Comparison of ENCODE assay signal across 8 cellular contexts in the genomic region with DNA sequence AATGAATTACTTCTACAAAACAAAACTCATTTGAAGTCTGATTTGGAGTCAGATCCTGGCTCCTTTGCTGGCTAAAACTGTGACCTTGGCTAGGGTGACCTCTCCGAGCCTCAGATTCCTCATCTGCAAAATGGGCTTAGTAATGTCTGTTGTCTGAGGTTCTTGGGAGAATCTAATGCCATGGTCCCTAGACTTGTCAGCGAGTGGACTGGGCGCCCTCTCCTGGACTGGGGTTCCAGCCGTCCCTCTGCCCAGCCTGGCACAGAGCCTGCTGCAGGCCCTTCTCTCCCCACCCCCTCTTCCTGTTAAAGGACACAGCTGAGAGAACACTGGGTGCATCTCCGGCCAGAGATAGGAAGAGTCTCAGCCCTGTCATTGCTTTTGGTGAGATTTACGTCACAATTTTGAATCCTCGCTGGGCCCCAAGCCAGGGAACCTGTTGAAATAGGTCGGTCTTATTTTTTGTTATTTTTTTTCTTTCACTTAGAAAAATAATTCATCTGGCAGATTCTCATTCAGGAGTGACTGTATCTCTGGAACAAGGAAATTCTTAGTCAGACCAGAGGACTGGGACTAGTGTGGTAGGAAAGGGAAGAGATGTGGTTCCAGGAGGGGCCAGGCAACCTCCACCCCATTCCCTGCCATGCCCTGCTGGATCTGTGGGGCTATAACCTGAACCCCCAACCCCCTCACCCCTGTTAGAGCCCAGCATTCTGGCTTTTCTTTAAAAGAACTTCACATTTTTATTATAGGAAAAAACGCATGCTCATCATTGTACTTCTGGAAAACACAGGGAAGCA. TPM values are rescaled to one million over a fixed set of nuclear protein-coding genes. Genes with fewer than 3 reads are reported as not detected.
DNase-seq lines count a peak whose midpoint lies in the region; ATAC-seq and TF ChIP-seq lines count a peak whose summit lies in the region.

No MANE protein-coding gene starts in this region.

- H4K20me1 ChIP-seq in GM23248 (ENCODE audit: insufficient read depth): no peaks in the 10 kb centered on the region

- H3K9ac ChIP-seq in GM23248: peak overlapping the region; percentile 79

- peak; percentile 92 for DNase-seq in EH (ENCODE audit: low read depth)
- peak; percentile 95 for DNase-seq in GM23248
- peak; percentile 54 for DNase-seq in SW480 (ENCODE audit: low spot score)
- peak; percentile 80 for DNase-seq in fibroblast of the aortic adventitia (ENCODE audit: low read depth)
- peak; percentile 92 for DNase-seq in posterior vena cava (ENCODE audit: low spot score)
- no peak for DNase-seq in activated CD4-positive, CD25-positive, alpha-beta regulatory T cell (lab: John Stamatoyannopoulos, UW)

- H3K4me3 ChIP-seq in GM23248: no peak overlapping the region
- H3K4me3 ChIP-seq in fibroblast of the aortic adventitia (ENCODE audit: low read depth, low read length): no peak overlapping the region

- TF ChIP-seq CTCF in fibroblast of the aortic adventitia (IDR thresholded peaks at IDR 0.05; ENCODE audit: insufficient read depth, low read length): peak; percentile 21

- intact Hi-C loops in posterior vena cava (cut with DNase I): no loop called here

- no peak for ATAC-seq in GM18907 (IDR thresholded peaks at IDR 0.05; ENCODE audit: unreplicated experiment)
- ATAC-seq in GM19035 (IDR thresholded peaks at IDR 0.05; ENCODE audit: unreplicated experiment): no peak

- peaks cover 38% of the 10 kb centered on the region for H3F3A ChIP-seq in GM23248 (ENCODE audit: insufficient read depth)

- H3K4me1 ChIP-seq in GM23248 (ENCODE audit: insufficient read depth): peaks cover 27% of the 10 kb centered on the region

- H3K27me3 ChIP-seq in GM23248 (replicated peaks; ENCODE audit: insufficient read depth): no peaks in the 10 kb centered on the region

- no peaks in the 10 kb centered on the region for H3K9me3 ChIP-seq in GM23248 (ENCODE audit: low read depth)

- no peaks in the 10 kb centered on the region for H3K9me2 ChIP-seq in GM23248 (ENCODE audit: insufficient read depth)

- peak overlapping the region; percentile 34 for H3K4me2 ChIP-seq in GM23248 (ENCODE audit: unreplicated experiment)

- peak overlapping the region; percentile 97 for H3K27ac ChIP-seq in GM23248

- H2AFZ ChIP-seq in GM23248: no peak overlapping the region

- in situ Hi-C loops in GM23248 (cut with MboI): no loop called here

- peaks cover 16% of the 10 kb centered on the region; the same call in 1 of the 2 replicates for H3K79me2 ChIP-seq in GM23248 (ENCODE audit: insufficient read depth)

- 13 to 24% methylated on average over 9 of the region's 9 CpGs for WGBS in GM23248 (ENCODE audit: low coverage in 1 of 2, low lambda C conversion rate in 2 of 2, missing lambda C conversion rate in 2 of 2), 2 experiments

- H3K36me3 ChIP-seq in GM23248 (ENCODE audit: low read depth): peaks cover 17% of the 10 kb centered on the region

RNA-seq across cellular contexts. Expression of gene RPL26L1, which starts 48.2 kb away (rescaled TPM):
- total RNA-seq in GM23248 (2014; rRNA removed; shearing (Covaris generic)): 24.3 and 30.7 TPM in 2 replicates
- polyA plus RNA-seq in GM23248 (2016; fragmentation: Nextera tagmentation; extraction: Ambion mirVana): 102 and 104 TPM in 2 replicates
- total RNA-seq in fibroblast of the aortic adventitia (ENCODE audit: low replicate concordance): 47.3 and 54.9 TPM in 2 replicates
- 10 to 100 TPM; 23.4 to 32.7 TPM for total RNA-seq in posterior vena cava

Comparison
In these comparisons a context has a peak if more than half of its experiments do, and no peak if none do; other contexts are left out.
1. DNase-seq: peak in EH (single experiment), GM23248 (single experiment), SW480 (single experiment), fibroblast of the aortic adventitia (single experiment) and posterior vena cava (single experiment); none in activated CD4-positive, CD25-positive, alpha-beta regulatory T cell (0 of 4).